In genomic region chr12:56724989-56725722, GRCh38 we compare ENCODE assay signal across 8 cellular contexts. TPM values are rescaled to one million over a fixed set of nuclear protein-coding genes. Genes with fewer than 3 reads are reported as not detected.
A peak's percentile ranks its signal among the peaks of the same experiment; 100 is the strongest.
DNase-seq lines count a peak whose midpoint lies in the region; TF ChIP-seq lines count a peak whose summit lies in the region.

Gene NACA, minus strand, starts transcription at chr12:56725299. Its CDS starts 778 bp downstream, at chr12:56724521.

- H3K4me3 ChIP-seq in HAP-1 (peak within 1 kb of the TSS; percentile 94), MM.1S (ENCODE audit: low read length) (peak within 1 kb of the TSS; percentile 91), neural cell (ENCODE audit: low read length) (peak within 1 kb of the TSS; percentile 75), stomach (peak within 1 kb of the TSS; percentile 72 to 93 (median 85))

- peak; percentile 35 for TF ChIP-seq RAD21 in neural cell (conservative IDR thresholded peaks at IDR 0.05)

- in situ Hi-C loops in HAP-1 (cut with MboI; ENCODE audit: low sequenced_read_pairs), result no loop called here

- H3K4me2 ChIP-seq in MM.1S (ENCODE audit: low read depth, low read length) (peak within 1 kb of the TSS; percentile 62), neural cell (ENCODE audit: low read length) (peak within 1 kb of the TSS; percentile 88)

- peak within 1 kb of the TSS; percentile 96 for H3K9ac ChIP-seq in ES-I3 (ENCODE audit: low read depth, low read length)
- H3K9ac ChIP-seq in MM.1S (ENCODE audit: low read length), result peak within 1 kb of the TSS; percentile 96
- H3K9ac ChIP-seq in neural cell (ENCODE audit: low read length), result peak within 1 kb of the TSS; percentile 90

- H3K4me1 ChIP-seq in ES-I3 (ENCODE audit: insufficient read depth, low read length), result peaks cover 33% of the 10 kb centered on the region
- H3K4me1 ChIP-seq in HAP-1, result peaks cover 21% of the 10 kb centered on the region
- peaks cover 30% of the 10 kb centered on the region for H3K4me1 ChIP-seq in MM.1S (ENCODE audit: low read length)
- peaks cover 42 to 55% (median 53%) of the 10 kb centered on the region in 4 donors for H3K4me1 ChIP-seq in stomach

- H3K36me3 ChIP-seq in ES-I3 (ENCODE audit: insufficient read depth, low read length) (peaks cover 27% of the 10 kb centered on the region), HAP-1 (replicated peaks) (peaks cover 55% of the 10 kb centered on the region), MM.1S (replicated peaks; ENCODE audit: insufficient read depth, low read length) (no peaks in the 10 kb centered on the region; the same call in 1 of the 2 replicates), neural cell (ENCODE audit: insufficient read depth, low read length) (no peaks in the 10 kb centered on the region), stomach (peaks cover under 1 to 25% (median 19%) of the 10 kb centered on the region in 4 donors)

- H3K9me2 ChIP-seq in MM.1S (replicated peaks; ENCODE audit: insufficient read depth, low read length) (no peaks in the 10 kb centered on the region), neural cell (ENCODE audit: insufficient read depth, low read length) (no peaks in the 10 kb centered on the region)

- 0 to 1% (median 0%) methylated on average over 34 to 46 of the region's 46 CpGs for WGBS in stomach, 5 donors

- H3K79me2 ChIP-seq in MM.1S (ENCODE audit: low read length) (peaks cover 55% of the 10 kb centered on the region), neural cell (replicated peaks; ENCODE audit: insufficient read depth, low read length) (peaks cover 48% of the 10 kb centered on the region)

- intact Hi-C loops in stomach (cut with DNase I; ENCODE audit: low total_unique reads), result loop anchor here (10.0 kb wide), 1 partner anchor 80 kb away; the partner anchor contains the start of gene ATP5F1B

- H4K20me1 ChIP-seq in MM.1S (ENCODE audit: insufficient read depth, low read length) (peaks cover 27% of the 10 kb centered on the region), neural cell (ENCODE audit: insufficient read depth) (no peaks in the 10 kb centered on the region)

- peak within 1 kb of the TSS; percentile 51 for H2AFZ ChIP-seq in MM.1S (ENCODE audit: low read length)
- H2AFZ ChIP-seq in neural cell (ENCODE audit: low read depth, low read length), result peak within 1 kb of the TSS; percentile 85

- peak; percentile 66 for TF ChIP-seq EP300 in neural cell (conservative IDR thresholded peaks at IDR 0.05; ENCODE audit: poor library complexity, severe bottlenecking)
- TF ChIP-seq EP300 in stomach (IDR thresholded peaks at IDR 0.05), result no peak

- H3K27me3 ChIP-seq in HAP-1 (ENCODE audit: low read depth), result no peaks in the 10 kb centered on the region
- no peaks in the 10 kb centered on the region for H3K27me3 ChIP-seq in MM.1S (replicated peaks; ENCODE audit: insufficient read depth, low read length)
- H3K27me3 ChIP-seq in neural cell (ENCODE audit: insufficient read depth, low read depth, low read length), result no peaks in the 10 kb centered on the region
- no peaks in the 10 kb centered on the region for H3K27me3 ChIP-seq in stomach

- H3F3A ChIP-seq in MM.1S (ENCODE audit: insufficient read depth, low read length), result peaks cover 50% of the 10 kb centered on the region
- no peaks in the 10 kb centered on the region for H3F3A ChIP-seq in neural cell (ENCODE audit: insufficient read depth, low read length, poor library complexity, severe bottlenecking)

- TF ChIP-seq POLR2A in stomach (IDR thresholded peaks at IDR 0.05), result peak in 2 of 4 donors; percentile 73 to 93

- TF ChIP-seq CTCF in MM.1S (IDR thresholded peaks at IDR 0.05; ENCODE audit: low read length) (no peak), neural cell (IDR thresholded peaks at IDR 0.05; ENCODE audit: poor library complexity, severe bottlenecking) (no peak), stomach (IDR thresholded peaks at IDR 0.05) (no peak)

- peak within 1 kb of the TSS; percentile 75 for H3K27ac ChIP-seq in MM.1S (ENCODE audit: low read length)
- H3K27ac ChIP-seq in neural cell (ENCODE audit: low read length), result peak within 1 kb of the TSS; percentile 86
- H3K27ac ChIP-seq in stomach, result peak within 1 kb of the TSS; percentile 86 to 96 (median 90)

- H3K9me3 ChIP-seq in ES-I3 (ENCODE audit: control insufficient read depth, insufficient read depth, low read length) (no peaks in the 10 kb centered on the region), HAP-1 (no peaks in the 10 kb centered on the region), MM.1S (replicated peaks; ENCODE audit: insufficient read depth, low read length) (no peaks in the 10 kb centered on the region), neural cell (ENCODE audit: low read length) (no peaks in the 10 kb centered on the region), stomach (no peaks in the 10 kb centered on the region)

- DNase-seq in HAP-1 (ENCODE audit: low spot score in 2 of 2) (peak; percentile 96 to 99), MM.1S (peak; percentile 99), SIG-M5 (lab: John Stamatoyannopoulos, UW) (peak; percentile 99), activated gamma-delta T cell (lab: John Stamatoyannopoulos, UW) (peak; percentile 67), fibroblast of the conjunctiva (ENCODE audit: low read depth) (peak; percentile 92), stomach (peak; percentile 98)

TF ChIP-seq in neural cell, 6 proteins besides CTCF, POLR2A, EP300 and RAD21:
- peak; percentile 94 for TF ChIP-seq MXI1 (conservative IDR thresholded peaks at IDR 0.05; ENCODE audit: poor library complexity, severe bottlenecking)
- no peak for TF ChIP-seq EZH2 (IDR thresholded peaks at IDR 0.05; ENCODE audit: borderline replicate concordance, insufficient read depth, low read length, poor library complexity, severe bottlenecking)
- TF ChIP-seq TAF1 (IDR thresholded peaks at IDR 0.05; ENCODE audit: low read depth), result peak; percentile 96
- TF ChIP-seq, protein P1, sequence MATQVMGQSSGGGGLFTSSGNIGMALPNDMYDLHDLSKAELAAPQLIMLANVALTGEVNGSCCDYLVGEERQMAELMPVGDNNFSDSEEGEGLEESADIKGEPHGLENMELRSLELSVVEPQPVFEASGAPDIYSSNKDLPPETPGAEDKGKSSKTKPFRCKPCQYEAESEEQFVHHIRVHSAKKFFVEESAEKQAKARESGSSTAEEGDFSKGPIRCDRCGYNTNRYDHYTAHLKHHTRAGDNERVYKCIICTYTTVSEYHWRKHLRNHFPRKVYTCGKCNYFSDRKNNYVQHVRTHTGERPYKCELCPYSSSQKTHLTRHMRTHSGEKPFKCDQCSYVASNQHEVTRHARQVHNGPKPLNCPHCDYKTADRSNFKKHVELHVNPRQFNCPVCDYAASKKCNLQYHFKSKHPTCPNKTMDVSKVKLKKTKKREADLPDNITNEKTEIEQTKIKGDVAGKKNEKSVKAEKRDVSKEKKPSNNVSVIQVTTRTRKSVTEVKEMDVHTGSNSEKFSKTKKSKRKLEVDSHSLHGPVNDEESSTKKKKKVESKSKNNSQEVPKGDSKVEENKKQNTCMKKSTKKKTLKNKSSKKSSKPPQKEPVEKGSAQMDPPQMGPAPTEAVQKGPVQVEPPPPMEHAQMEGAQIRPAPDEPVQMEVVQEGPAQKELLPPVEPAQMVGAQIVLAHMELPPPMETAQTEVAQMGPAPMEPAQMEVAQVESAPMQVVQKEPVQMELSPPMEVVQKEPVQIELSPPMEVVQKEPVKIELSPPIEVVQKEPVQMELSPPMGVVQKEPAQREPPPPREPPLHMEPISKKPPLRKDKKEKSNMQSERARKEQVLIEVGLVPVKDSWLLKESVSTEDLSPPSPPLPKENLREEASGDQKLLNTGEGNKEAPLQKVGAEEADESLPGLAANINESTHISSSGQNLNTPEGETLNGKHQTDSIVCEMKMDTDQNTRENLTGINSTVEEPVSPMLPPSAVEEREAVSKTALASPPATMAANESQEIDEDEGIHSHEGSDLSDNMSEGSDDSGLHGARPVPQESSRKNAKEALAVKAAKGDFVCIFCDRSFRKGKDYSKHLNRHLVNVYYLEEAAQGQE (IDR thresholded peaks at IDR 0.05; ENCODE audit: borderline replicate concordance), result peak; percentile 96
- TF ChIP-seq SMC3 (conservative IDR thresholded peaks at IDR 0.05; ENCODE audit: poor library complexity), result peak; percentile 55
- peak; percentile 97 for TF ChIP-seq POLR2AphosphoS5 (IDR thresholded peaks at IDR 0.05)
TF ChIP-seq in neural cell: peak in this region for 5.

RNA-seq across cellular contexts. Expression of gene NACA, which starts in this region (rescaled TPM):
- polyA plus RNA-seq in neural cell (1,595 and 1,797 TPM in 2 replicates), stomach (1,000 to 10,000 TPM; 1,626 to 2,450 (median 1,999) TPM)
- polyA minus RNA-seq in neural cell, result 606 and 785 TPM in 2 replicates
- 1,000 to 10,000 TPM in 2 of 5 donors, 100 to 1,000 TPM in 3; 366 to 1,322 (median 558) TPM for total RNA-seq in stomach

Comparison
In these comparisons a context has a peak if more than half of its experiments do, and no peak if none do; other contexts are left out.
1. Peak in every context shown above with its lines: DNase-seq, H3K4me3 ChIP-seq and H3K27ac ChIP-seq.